8 cellular contexts compared by ENCODE assay signal in the genomic region with DNA sequence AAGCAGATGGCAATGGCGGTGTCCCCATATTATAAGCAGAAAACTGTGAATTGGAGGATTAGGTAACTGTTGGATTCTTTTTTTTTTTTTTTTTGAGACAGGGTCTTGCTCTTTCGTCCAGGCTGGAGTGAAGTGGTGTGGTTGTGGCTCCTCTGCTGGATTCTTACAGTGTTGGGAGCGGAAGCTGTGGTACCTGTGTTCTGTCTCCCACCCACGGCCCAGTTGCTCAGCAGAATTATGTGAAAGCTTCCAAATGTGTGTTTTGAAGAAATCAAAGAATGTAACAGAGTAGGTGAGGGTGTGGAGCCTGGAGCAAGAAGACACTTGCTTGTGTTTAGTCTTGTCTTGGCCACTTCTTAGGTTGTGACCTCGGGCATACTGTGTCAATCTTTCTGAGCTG.
"Had no signal": no experiment of that assay in that cellular context is flagged by ENCODE, and none has a peak within 500 bp of the region (broad histone marks: within the 10 kb centered on the region; RNA-seq: fewer than 3 reads in every experiment).

No MANE protein-coding gene starts in this region.

- H3K4me3 ChIP-seq: GM12878 had no signal

- DNase-seq: GDM1, GF-D8 had no signal

- FAIRE-seq: G401.6, GM12878, GM12891, GM12892, GM18507, GM19239 had no signal

- ATAC-seq: GM12878 had no signal
